ENCODE assay signal across 21 cellular contexts in genomic region chr1:168582690-168583325, GRCh38. TPM values are rescaled to one million over a fixed set of nuclear protein-coding genes. Genes with fewer than 3 reads are reported as not detected.
A peak's percentile ranks its signal among the peaks of the same experiment; 100 is the strongest.
DNase-seq lines count a peak whose midpoint lies in the region; ATAC-seq and TF ChIP-seq lines count a peak whose summit lies in the region.
"Had no signal": no experiment of that assay in that cellular context is flagged by ENCODE, and none has a peak within 500 bp of the region (broad histone marks: within the 10 kb centered on the region; RNA-seq: fewer than 3 reads in every experiment).

No MANE protein-coding gene starts in this region.

- H3K4me3 Mint-ChIP-seq in WTC11: no peak overlapping the region
- H3K4me3 Mint-ChIP-seq: B cell had no signal

- DNase-seq in GM04503 (ENCODE audit: low read depth): peak; percentile 32
- no peak for DNase-seq in WTC11 (ENCODE audit: low spot score)
- peak; percentile 77 for DNase-seq in fibroblast of the aortic adventitia (ENCODE audit: low read depth)
- no peak for DNase-seq in sciatic nerve (ENCODE audit: low spot score)
- DNase-seq in iPS-NIHi11 (ENCODE audit: low spot score): no peak
- no peak for DNase-seq in retina
- DNase-seq: activated CD4-positive, alpha-beta T cell treated with anti-CD3 and anti-CD28 coated beads, Interleukin-2, amount 50 U/mL, for 1 hour; activated naive CD4-positive, alpha-beta T cell; Calu3; cortex of kidney; GDM1; hypothalamus; left cardiac atrium; NCI-H146; occipital lobe; Peyer's patch; stimulated activated CD4-positive, alpha-beta T cell treated with anti-CD3 and anti-CD28 coated beads, Interleukin-2, amount 100 ng/mL, for 48 hours had no signal

- H3K27me3 Mint-ChIP-seq in WTC11 (ENCODE audit: low read depth): no peaks in the 10 kb centered on the region

- H3K36me3 Mint-ChIP-seq in WTC11: no peaks in the 10 kb centered on the region

- intact Hi-C loops in sciatic nerve (cut with DNase I): no loop called here

- TF ChIP-seq CTCF in WTC11 (IDR thresholded peaks at IDR 0.05) (no peak), fibroblast of the aortic adventitia (IDR thresholded peaks at IDR 0.05; ENCODE audit: insufficient read depth, low read length) (no peak)

- POLR2A ChIA-PET in WTC11 (lab: Charles Lee): no interaction called here

- ATAC-seq in WTC11 (no peak), sciatic nerve (peak; percentile 16), HG03025 (IDR thresholded peaks at IDR 0.05; ENCODE audit: low FRiP score, unreplicated experiment) (no peak)
- ATAC-seq: left cardiac atrium had no signal

- 0 out of 2 replicates have a peak overlapping the region, but pooled peaks have one; percentile 0 for H3K27ac Mint-ChIP-seq in WTC11
- H3K27ac Mint-ChIP-seq: B cell had no signal

- H3K9me3 Mint-ChIP-seq in WTC11: peaks cover 9% of the 10 kb centered on the region

- H3K4me3 ChIP-seq in fibroblast of the aortic adventitia (ENCODE audit: low read depth, low read length): no peak overlapping the region
- H3K4me3 ChIP-seq: ascending aorta, Peyer's patch had no signal

- CTCF ChIA-PET in WTC11 (lab: Charles Lee): interaction anchor here (1.3 to 2.1 kb wide), 2 partner anchors 21 to 240 kb away, joined by 4 to 6 read pairs; no protein-coding TSS in a partner anchor

- peaks cover 6% of the 10 kb centered on the region; the same call in 1 of the 2 replicates for H3K4me1 Mint-ChIP-seq in WTC11
- H3K4me1 Mint-ChIP-seq: B cell had no signal

TF ChIP-seq in WTC11, 78 proteins besides CTCF, POLR2A, EP300 and RAD21:
- TF ChIP-seq PREB (CRISPR knock-in tag; IDR thresholded peaks at IDR 0.05; ENCODE audit: borderline replicate concordance) (no peak), EMX1 (CRISPR knock-in tag; IDR thresholded peaks at IDR 0.05) (no peak), ESRRA (CRISPR knock-in tag; IDR thresholded peaks at IDR 0.05; ENCODE audit: borderline replicate concordance) (no peak)

RNA-seq across cellular contexts. Expression of gene XCL1, which starts 6.4 kb away (rescaled TPM):
- total RNA-seq in WTC11 (2021): 0.53 to 1.1 TPM (median 0.73 TPM) in 3 replicates
- not detected in 2 replicates for total RNA-seq in fibroblast of the aortic adventitia (ENCODE audit: low replicate concordance)
- total RNA-seq in sciatic nerve: not detected
- total RNA-seq: ascending aorta, B cell, Calu3, LHCN-M2, occipital lobe, Peyer's patch had no signal

RNA-seq across cellular contexts. Expression of gene XCL2, which starts 39.0 kb away (rescaled TPM):
- total RNA-seq in WTC11 (2021) (not detected in 3 replicates), fibroblast of the aortic adventitia (ENCODE audit: low replicate concordance) (not detected in 2 replicates), sciatic nerve (not detected)
- total RNA-seq: ascending aorta, B cell, Calu3, LHCN-M2, occipital lobe had no signal

Comparison
In these comparisons a context has a peak if more than half of its experiments do, and no peak if none do; other contexts are left out.
1. DNase-seq: peak in GM04503 (single experiment) and fibroblast of the aortic adventitia (single experiment); none in WTC11 (single experiment), sciatic nerve (single experiment), iPS-NIHi11 (single experiment) and retina (single experiment).